ENCODE assay signal across 13 cellular contexts in the genomic region with DNA sequence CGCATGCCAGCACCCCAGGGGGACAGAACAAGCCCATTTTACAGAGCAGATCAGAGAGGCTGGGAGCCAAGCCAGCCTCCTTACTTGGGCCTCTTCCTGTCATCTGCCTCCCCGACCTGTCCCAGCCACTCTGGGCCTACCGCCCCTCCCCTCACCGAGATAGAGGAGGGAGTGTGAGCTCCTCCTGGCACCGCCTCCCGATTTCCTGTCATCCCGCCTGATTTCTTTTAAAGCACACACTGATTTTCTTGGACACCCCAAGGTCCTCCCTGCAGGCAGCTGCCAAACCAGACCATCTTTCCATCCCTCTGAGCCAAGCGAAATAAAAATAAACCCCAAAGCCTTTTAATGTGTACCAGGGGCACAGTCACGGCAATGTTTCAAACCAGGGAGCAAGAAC.
A peak's percentile ranks its signal among the peaks of the same experiment; 100 is the strongest.
DNase-seq lines count a peak whose midpoint lies in the region; ATAC-seq and TF ChIP-seq lines count a peak whose summit lies in the region.
"Had no signal": no experiment of that assay in that cellular context is flagged by ENCODE, and none has a peak within 500 bp of the region (broad histone marks: within the 10 kb centered on the region; RNA-seq: fewer than 3 reads in every experiment).

No MANE protein-coding gene starts in this region.

- H3K36me3 ChIP-seq in heart right ventricle = peaks cover 0 to 84% (median 16%) of the 10 kb centered on the region in 9 donors
- H3K36me3 ChIP-seq in prostate gland = no peaks in the 10 kb centered on the region

- H3K27me3 Mint-ChIP-seq in activated CD4-positive, alpha-beta memory T cell treated with anti-CD3 and anti-CD28 coated beads, Interleukin-2, amount 10 ng/mL, durations not matched to agents 7 days and 5 days = no peaks in the 10 kb centered on the region

- peak overlapping the region; percentile 52 for H3K27ac Mint-ChIP-seq in activated CD4-positive, alpha-beta memory T cell treated with anti-CD3 and anti-CD28 coated beads, Interleukin-2, amount 10 ng/mL, durations not matched to agents 7 days and 5 days

- intact Hi-C loops in heart right ventricle (cut with DNase I) = no loop called here
- intact Hi-C loops in prostate gland (cut with DNase I) = no loop called here

- TF ChIP-seq POLR2A in prostate gland (IDR thresholded peaks at IDR 0.05) = no peak

- ATAC-seq in heart right ventricle = peak; percentile 18 to 67 (median 52)
- ATAC-seq in GM18870 (IDR thresholded peaks at IDR 0.05; ENCODE audit: unreplicated experiment) = no peak
- ATAC-seq: PC-3 had no signal

- no peak for DNase-seq in activated CD4-positive, alpha-beta memory T cell treated with anti-CD3 and anti-CD28 coated beads, Interleukin-2, amount 10 ng/mL, durations not matched to agents 7 days and 5 days
- DNase-seq in heart right ventricle = peak; percentile 63 to 67
- DNase-seq in prostate gland (ENCODE audit: low spot score) = no peak
- DNase-seq in DMS53 (lab: John Stamatoyannopoulos, UW) = no peak
- DNase-seq in NCI-H524 treated with DMSO at 0.1 percent for 48 hours (lab: John Stamatoyannopoulos, UW) = no peak
- DNase-seq in ecto neural progenitor cell (ENCODE audit: low spot score) = no peak
- DNase-seq: activated CD4-positive, CD25-positive, alpha-beta regulatory T cell treated with anti-CD3 and anti-CD28 coated beads, Interleukin-2, amount 50 U/mL, for 72 hours; immature natural killer cell; NCI-H345; PC-3 had no signal

- H3K4me3 Mint-ChIP-seq in activated CD4-positive, alpha-beta memory T cell treated with anti-CD3 and anti-CD28 coated beads, Interleukin-2, amount 10 ng/mL, durations not matched to agents 7 days and 5 days = no peak overlapping the region
- H3K4me3 Mint-ChIP-seq: immature natural killer cell had no signal

- H3K36me3 Mint-ChIP-seq in activated CD4-positive, alpha-beta memory T cell treated with anti-CD3 and anti-CD28 coated beads, Interleukin-2, amount 10 ng/mL, durations not matched to agents 7 days and 5 days (ENCODE audit: low read depth) = peaks cover 11% of the 10 kb centered on the region

- H3K4me1 ChIP-seq in heart right ventricle (peaks cover 34 to 63% (median 43%) of the 10 kb centered on the region in 9 donors), prostate gland (replicated peaks) (peaks cover 17% of the 10 kb centered on the region)

- no peaks in the 10 kb centered on the region for H3K9me3 Mint-ChIP-seq in activated CD4-positive, alpha-beta memory T cell treated with anti-CD3 and anti-CD28 coated beads, Interleukin-2, amount 10 ng/mL, durations not matched to agents 7 days and 5 days
- H3K9me3 Mint-ChIP-seq: immature natural killer cell had no signal

- no peaks in the 10 kb centered on the region for H3K9me3 ChIP-seq in heart right ventricle
- H3K9me3 ChIP-seq in prostate gland = no peaks in the 10 kb centered on the region

- 25 to 39% methylated on average over 9 of the region's 9 CpGs for WGBS in heart right ventricle, 2 donors
- 42% methylated on average over 9 of the region's 9 CpGs for WGBS in prostate gland

- no peak for TF ChIP-seq CTCF in 22Rv1 (IDR thresholded peaks at IDR 0.05)
- no peak for TF ChIP-seq CTCF in heart right ventricle (IDR thresholded peaks at IDR 0.05)
- TF ChIP-seq CTCF in prostate gland (IDR thresholded peaks at IDR 0.05) = no peak

- CTCF ChIA-PET in activated CD4-positive, alpha-beta memory T cell treated with anti-CD3 and anti-CD28 coated beads, Interleukin-2, amount 10 ng/mL, durations not matched to agents 7 days and 5 days (lab: Charles Lee) = no interaction called here

- H3K27me3 ChIP-seq in heart right ventricle (no peaks in the 10 kb centered on the region), prostate gland (replicated peaks; ENCODE audit: insufficient read depth) (no peaks in the 10 kb centered on the region)

- POLR2A ChIA-PET in activated CD4-positive, alpha-beta memory T cell treated with anti-CD3 and anti-CD28 coated beads, Interleukin-2, amount 10 ng/mL, durations not matched to agents 7 days and 5 days (lab: Charles Lee) = no interaction called here

- H3K4me3 ChIP-seq in heart right ventricle = no peak overlapping the region
- no peak overlapping the region for H3K4me3 ChIP-seq in prostate gland
- H3K4me3 ChIP-seq: smooth muscle cell had no signal

- H3K27ac ChIP-seq in 22Rv1 = peak overlapping the region; percentile 27; the same call in 1 of the 2 replicates
- H3K27ac ChIP-seq in heart right ventricle = peak overlapping the region in 9 of 10 donors; percentile 15 to 79 (median 48)
- H3K27ac ChIP-seq in prostate gland = peak overlapping the region; percentile 40 to 54

- H3K4me1 Mint-ChIP-seq in activated CD4-positive, alpha-beta memory T cell treated with anti-CD3 and anti-CD28 coated beads, Interleukin-2, amount 10 ng/mL, durations not matched to agents 7 days and 5 days = peaks cover 6% of the 10 kb centered on the region

Comparison
In these comparisons a context has a peak if more than half of its experiments do, and no peak if none do; other contexts are left out.
1. DNase-seq: peak in heart right ventricle (2 of 2); none in activated CD4-positive, alpha-beta memory T cell treated with anti-CD3 and anti-CD28 coated beads, Interleukin-2, amount 10 ng/mL, durations not matched to agents 7 days and 5 days (single experiment), prostate gland (single experiment), DMS53 (single experiment), NCI-H524 treated with DMSO at 0.1 percent for 48 hours (single experiment) and ecto neural progenitor cell (single experiment).
2. Peak in every context shown above with its lines, with median percentiles within 50 percentile points of each other: H3K27ac ChIP-seq.